ENCODE assay signal across 39 cellular contexts in genomic region chr11:69815973-69816372, GRCh38. TPM values are rescaled to one million over a fixed set of nuclear protein-coding genes. Genes with fewer than 3 reads are reported as not detected.
"Had no signal": no experiment of that assay in that cellular context is flagged by ENCODE, and none has a peak within 500 bp of the region (broad histone marks: within the 10 kb centered on the region; RNA-seq: fewer than 3 reads in every experiment).

No MANE protein-coding gene starts in this region.

- H3K36me3 Mint-ChIP-seq: activated CD4-positive, alpha-beta memory T cell treated with anti-CD3 and anti-CD28 coated beads for 36 hours; activated naive CD4-positive, alpha-beta T cell treated with anti-CD3 and anti-CD28 coated beads, Interleukin-2, amount 50 U/mL, for 72 hours; activated naive CD8-positive, alpha-beta T cell treated with anti-CD3 and anti-CD28 coated beads for 36 hours had no signal

- H3K36me3 ChIP-seq: adrenal gland, brain microvascular endothelial cell, breast epithelium had no signal

- ATAC-seq: activated CD8-positive, alpha-beta T cell treated with anti-CD3 and anti-CD28 coated beads for 36 hours; activated naive CD4-positive, alpha-beta T cell treated with anti-CD3 and anti-CD28 coated beads, Interleukin-2, amount 50 U/mL, for 72 hours; activated T-cell treated with anti-CD3 and anti-CD28 coated beads, Interleukin-2, amount 50 U/mL, for 4 hours; activated T-cell treated with anti-CD3 and anti-CD28 coated beads, Interleukin-2, amount 50 U/mL, for 72 hours; activated T-helper 17 cell treated with anti-CD3 and anti-CD28 coated beads, Interleukin-2, amount 50 U/mL, for 72 hours; body of pancreas had no signal

- H3K9me3 Mint-ChIP-seq: activated B cell treated with CpG ODN at 0.5 μM for 24 hours; activated CD4-positive, alpha-beta memory T cell treated with anti-CD3 and anti-CD28 coated beads for 36 hours; activated CD4-positive, alpha-beta T cell treated with anti-CD3 and anti-CD28 coated beads, Interleukin-2, amount 10 ng/mL, durations not matched to agents 24 days and 14 days; activated CD8-positive, alpha-beta T cell treated with anti-CD3 and anti-CD28 coated beads for 36 hours; activated naive CD4-positive, alpha-beta T cell treated with anti-CD3 and anti-CD28 coated beads for 36 hours; activated naive CD4-positive, alpha-beta T cell treated with anti-CD3 and anti-CD28 coated beads, Interleukin-2, amount 50 U/mL, for 72 hours; activated naive CD8-positive, alpha-beta T cell treated with anti-CD3 and anti-CD28 coated beads for 36 hours; activated T-cell treated with anti-CD3 and anti-CD28 coated beads, Interleukin-2, amount 50 U/mL, for 4 hours; activated T-cell treated with anti-CD3 and anti-CD28 coated beads, Interleukin-2, amount 50 U/mL, for 72 hours; activated T-helper 1 cell treated with anti-CD3 and anti-CD28 coated beads, Interleukin-12 subunit alpha, Interleukin-12 subunit beta, Interleukin-2, Interleukin-4 antibody, amounts not matched to agents 30 ng/mL and 10 ng/mL and 1 ng/mL, durations not matched to agents 14 hours and 24 hours and 36 hours; activated T-helper 17 cell treated with anti-CD3 and anti-CD28 coated beads, Interleukin-2, amount 50 U/mL, for 72 hours; T-helper 1 cell treated with Interleukin-12 subunit alpha and Interleukin-12 subunit beta and Interleukin-4 antibody, amounts not matched to agents 30 μg/mL and 1 μg/mL, for 36 hours; T-helper 2 cell treated with Interferon-gamma antibody and Interleukin-4, amounts not matched to agents 5 μg/mL and 100 μg/mL, for 36 hours had no signal

- H3K27me3 ChIP-seq: body of pancreas had no signal

- DNase-seq: activated B cell treated with CpG ODN at 0.5 μM for 24 hours; activated CD4-positive, alpha-beta memory T cell treated with anti-CD3 and anti-CD28 coated beads for 36 hours; activated CD4-positive, alpha-beta T cell treated with anti-CD3 and anti-CD28 coated beads for 4 hours; activated CD4-positive, alpha-beta T cell treated with anti-CD3 and anti-CD28 coated beads, Interleukin-2, amount 10 ng/mL, durations not matched to agents 24 days and 14 days; activated CD4-positive, alpha-beta T cell treated with anti-CD3 and anti-CD28 coated beads, Interleukin-2, amount 50 U/mL, for 1 hour; activated CD4-positive, alpha-beta T cell treated with anti-CD3 and anti-CD28 coated beads, Interleukin-2, amount 50 U/mL, for 4 hours; activated CD4-positive, CD25-positive, alpha-beta regulatory T cell treated with anti-CD3 and anti-CD28 coated beads, Interleukin-2, amount 50 U/mL, for 72 hours; activated CD8-positive, alpha-beta memory T cell treated with anti-CD3 and anti-CD28 coated beads, Interleukin-2, amount 50 U/mL, for 4 hours; activated CD8-positive, alpha-beta T cell treated with anti-CD3 and anti-CD28 coated beads for 36 hours; activated effector memory CD4-positive, alpha-beta T cell treated with anti-CD3 and anti-CD28 coated beads, Interleukin-2, amount 50 U/mL, for 16 hours; activated gamma-delta T cell treated with Interleukin-2 at 50 U/mL for 16 hours; activated naive CD4-positive, alpha-beta T cell; activated naive CD4-positive, alpha-beta T cell treated with anti-CD3 and anti-CD28 coated beads for 36 hours; activated naive CD4-positive, alpha-beta T cell treated with anti-CD3 and anti-CD28 coated beads, Interleukin-2, amount 50 U/mL, for 16 hours; activated naive CD8-positive, alpha-beta T cell treated with anti-CD3 and anti-CD28 coated beads for 36 hours; activated T-cell treated with anti-CD3 and anti-CD28 coated beads for 4 hours; activated T-cell treated with anti-CD3 and anti-CD28 coated beads, Interleukin-2, amount 50 U/mL, for 1 hour; activated T-cell treated with anti-CD3 and anti-CD28 coated beads, Interleukin-2, amount 50 U/mL, for 4 hours; activated T-cell treated with anti-CD3 and anti-CD28 coated beads, Interleukin-2, amount 50 U/mL, for 72 hours; adrenal gland; amniotic stem cell; aorta; body of pancreas; brain microvascular endothelial cell; central memory CD4-positive, alpha-beta T cell; T-helper 1 cell; T-helper 2 cell; T-helper 9 cell had no signal

- H3K27ac ChIP-seq: adrenal gland, body of pancreas, brain microvascular endothelial cell, breast epithelium, VCaP had no signal

- H3K4me3 ChIP-seq: adrenal gland, body of pancreas, breast epithelium had no signal

- H3K4me3 Mint-ChIP-seq: activated B cell treated with CpG ODN at 0.5 μM for 24 hours; activated CD4-positive, alpha-beta memory T cell treated with anti-CD3 and anti-CD28 coated beads for 36 hours; activated CD4-positive, alpha-beta T cell treated with anti-CD3 and anti-CD28 coated beads, Interleukin-2, amount 10 ng/mL, durations not matched to agents 24 days and 14 days; activated CD8-positive, alpha-beta T cell treated with anti-CD3 and anti-CD28 coated beads for 36 hours; activated naive CD4-positive, alpha-beta T cell treated with anti-CD3 and anti-CD28 coated beads for 36 hours; activated naive CD8-positive, alpha-beta T cell treated with anti-CD3 and anti-CD28 coated beads for 36 hours; activated T-cell treated with anti-CD3 and anti-CD28 coated beads, Interleukin-2, amount 50 U/mL, for 4 hours; activated T-cell treated with anti-CD3 and anti-CD28 coated beads, Interleukin-2, amount 50 U/mL, for 72 hours; activated T-helper 1 cell treated with anti-CD3 and anti-CD28 coated beads, Interleukin-12 subunit alpha, Interleukin-12 subunit beta, Interleukin-2, Interleukin-4 antibody, amounts not matched to agents 30 ng/mL and 10 ng/mL and 1 ng/mL, durations not matched to agents 14 hours and 24 hours and 36 hours; activated T-helper 17 cell treated with anti-CD3 and anti-CD28 coated beads, Interleukin-2, amount 50 U/mL, for 72 hours; T-helper 1 cell treated with Interleukin-12 subunit alpha and Interleukin-12 subunit beta and Interleukin-4 antibody, amounts not matched to agents 30 μg/mL and 1 μg/mL, for 36 hours; T-helper 2 cell treated with Interferon-gamma antibody and Interleukin-4, amounts not matched to agents 5 μg/mL and 100 μg/mL, for 36 hours had no signal

- H3K27ac Mint-ChIP-seq: activated B cell treated with CpG ODN at 0.5 μM for 24 hours; activated CD4-positive, alpha-beta memory T cell treated with anti-CD3 and anti-CD28 coated beads for 36 hours; activated CD4-positive, alpha-beta T cell treated with anti-CD3 and anti-CD28 coated beads, Interleukin-2, amount 10 ng/mL, durations not matched to agents 24 days and 14 days; activated CD8-positive, alpha-beta T cell treated with anti-CD3 and anti-CD28 coated beads for 36 hours; activated naive CD4-positive, alpha-beta T cell treated with anti-CD3 and anti-CD28 coated beads for 36 hours; activated naive CD4-positive, alpha-beta T cell treated with anti-CD3 and anti-CD28 coated beads, Interleukin-2, amount 50 U/mL, for 72 hours; activated naive CD8-positive, alpha-beta T cell treated with anti-CD3 and anti-CD28 coated beads for 36 hours; activated T-cell treated with anti-CD3 and anti-CD28 coated beads, Interleukin-2, amount 50 U/mL, for 72 hours; activated T-helper 1 cell treated with anti-CD3 and anti-CD28 coated beads, Interleukin-12 subunit alpha, Interleukin-12 subunit beta, Interleukin-2, Interleukin-4 antibody, amounts not matched to agents 30 ng/mL and 10 ng/mL and 1 ng/mL, durations not matched to agents 14 hours and 24 hours and 36 hours; activated T-helper 17 cell treated with anti-CD3 and anti-CD28 coated beads, Interleukin-2, amount 50 U/mL, for 72 hours; T-helper 1 cell treated with Interleukin-12 subunit alpha and Interleukin-12 subunit beta and Interleukin-4 antibody, amounts not matched to agents 30 μg/mL and 1 μg/mL, for 36 hours; T-helper 2 cell treated with Interferon-gamma antibody and Interleukin-4, amounts not matched to agents 5 μg/mL and 100 μg/mL, for 36 hours had no signal

- H3K9me3 ChIP-seq: adrenal gland, body of pancreas, breast epithelium had no signal

- H3K4me1 Mint-ChIP-seq: activated B cell treated with CpG ODN at 0.5 μM for 24 hours; activated naive CD8-positive, alpha-beta T cell treated with anti-CD3 and anti-CD28 coated beads for 36 hours; activated T-helper 17 cell treated with anti-CD3 and anti-CD28 coated beads, Interleukin-2, amount 50 U/mL, for 72 hours had no signal

- H3K4me1 ChIP-seq: adrenal gland, breast epithelium had no signal

RNA-seq across cellular contexts. Expression of gene FGF3, which starts 3.2 kb away (rescaled TPM):
- total RNA-seq: activated B cell treated with CpG ODN at 0.5 μM for 24 hours; activated CD4-positive, alpha-beta memory T cell treated with anti-CD3 and anti-CD28 coated beads for 36 hours; activated CD4-positive, alpha-beta T cell treated with anti-CD3 and anti-CD28 coated beads, Interleukin-2, amount 10 ng/mL, durations not matched to agents 24 days and 14 days; activated CD8-positive, alpha-beta memory T cell treated with anti-CD3 and anti-CD28 coated beads for 36 hours; activated CD8-positive, alpha-beta T cell treated with anti-CD3 and anti-CD28 coated beads for 36 hours; activated naive CD4-positive, alpha-beta T cell treated with anti-CD3 and anti-CD28 coated beads for 36 hours; activated naive CD4-positive, alpha-beta T cell treated with anti-CD3 and anti-CD28 coated beads, Interleukin-2, amount 50 U/mL, for 72 hours; activated naive CD8-positive, alpha-beta T cell treated with anti-CD3 and anti-CD28 coated beads for 36 hours; activated T-cell treated with anti-CD3 and anti-CD28 coated beads, Interleukin-2, amount 50 U/mL, for 4 hours; activated T-cell treated with anti-CD3 and anti-CD28 coated beads, Interleukin-2, amount 50 U/mL, for 72 hours; activated T-helper 1 cell treated with anti-CD3 and anti-CD28 coated beads, Interleukin-12 subunit alpha, Interleukin-12 subunit beta, Interleukin-2, Interleukin-4 antibody, amounts not matched to agents 30 ng/mL and 10 ng/mL and 1 ng/mL, durations not matched to agents 14 hours and 24 hours and 36 hours; activated T-helper 17 cell treated with anti-CD3 and anti-CD28 coated beads, Interleukin-2, amount 50 U/mL, for 72 hours; adrenal gland; aorta; astrocyte; body of pancreas; breast epithelium; cardiac septum; chondrocyte had no signal
- polyA plus RNA-seq: adrenal gland, aorta had no signal

RNA-seq across cellular contexts. Expression of gene FGF4, which starts 40.8 kb away (rescaled TPM):
- total RNA-seq: activated B cell treated with CpG ODN at 0.5 μM for 24 hours; activated CD4-positive, alpha-beta memory T cell treated with anti-CD3 and anti-CD28 coated beads for 36 hours; activated CD4-positive, alpha-beta T cell treated with anti-CD3 and anti-CD28 coated beads, Interleukin-2, amount 10 ng/mL, durations not matched to agents 24 days and 14 days; activated CD8-positive, alpha-beta memory T cell treated with anti-CD3 and anti-CD28 coated beads for 36 hours; activated CD8-positive, alpha-beta T cell treated with anti-CD3 and anti-CD28 coated beads for 36 hours; activated naive CD4-positive, alpha-beta T cell treated with anti-CD3 and anti-CD28 coated beads for 36 hours; activated naive CD4-positive, alpha-beta T cell treated with anti-CD3 and anti-CD28 coated beads, Interleukin-2, amount 50 U/mL, for 72 hours; activated naive CD8-positive, alpha-beta T cell treated with anti-CD3 and anti-CD28 coated beads for 36 hours; activated T-cell treated with anti-CD3 and anti-CD28 coated beads, Interleukin-2, amount 50 U/mL, for 4 hours; activated T-cell treated with anti-CD3 and anti-CD28 coated beads, Interleukin-2, amount 50 U/mL, for 72 hours; activated T-helper 1 cell treated with anti-CD3 and anti-CD28 coated beads, Interleukin-12 subunit alpha, Interleukin-12 subunit beta, Interleukin-2, Interleukin-4 antibody, amounts not matched to agents 30 ng/mL and 10 ng/mL and 1 ng/mL, durations not matched to agents 14 hours and 24 hours and 36 hours; activated T-helper 17 cell treated with anti-CD3 and anti-CD28 coated beads, Interleukin-2, amount 50 U/mL, for 72 hours; adrenal gland; aorta; astrocyte; body of pancreas; breast epithelium; cardiac septum; chondrocyte had no signal
- polyA plus RNA-seq: adrenal gland had no signal
